ENCODE assay signal across 8 cellular contexts in the genomic region with DNA sequence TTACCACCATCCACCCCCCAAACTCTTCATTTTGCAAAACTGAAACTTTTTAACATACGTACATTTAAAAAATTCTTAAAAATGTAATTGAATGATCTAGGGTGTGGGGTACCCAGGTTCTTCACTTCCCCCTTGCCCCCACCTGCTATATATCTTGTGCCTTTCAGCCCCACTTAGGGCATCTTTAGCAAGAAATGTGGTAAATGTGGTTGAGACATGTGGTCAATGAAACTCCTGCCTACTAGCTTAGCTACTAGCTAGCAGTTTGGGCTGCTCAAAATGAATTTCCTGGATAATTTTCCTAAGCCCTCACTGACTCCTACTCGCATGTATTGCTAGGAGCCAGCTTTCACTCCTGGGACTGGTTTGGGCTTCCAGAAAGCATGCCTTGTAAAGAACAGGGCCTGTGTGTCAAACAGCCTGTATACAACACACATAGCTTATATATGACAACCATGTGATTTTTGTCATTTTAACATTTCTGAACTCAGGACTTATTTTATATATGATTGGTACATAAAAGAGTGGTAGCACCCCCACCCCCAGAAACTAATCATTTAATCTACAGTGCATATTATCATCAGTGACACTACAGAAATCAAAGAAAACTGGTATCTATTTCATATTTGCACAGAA.
DNase-seq lines count a peak whose midpoint lies in the region; ATAC-seq and TF ChIP-seq lines count a peak whose summit lies in the region.
"Had no signal": no experiment of that assay in that cellular context is flagged by ENCODE, and none has a peak within 500 bp of the region (broad histone marks: within the 10 kb centered on the region; RNA-seq: fewer than 3 reads in every experiment).

No MANE protein-coding gene starts in this region.

- H2AFZ ChIP-seq in smooth muscle cell (ENCODE audit: low read depth), result no peak overlapping the region

- no peaks in the 10 kb centered on the region for H3K9me3 ChIP-seq in smooth muscle cell (replicated peaks; ENCODE audit: low read depth)

- H3K9me3 Mint-ChIP-seq in endothelial cell (ENCODE audit: unreplicated experiment) (no peaks in the 10 kb centered on the region), glutamatergic neuron (ENCODE audit: unreplicated experiment) (no peaks in the 10 kb centered on the region)

- H3K79me2 ChIP-seq in smooth muscle cell (ENCODE audit: low read depth), result peaks cover 39% of the 10 kb centered on the region

- H3K9ac ChIP-seq in smooth muscle cell (ENCODE audit: low read depth), result no peak overlapping the region

- H3K4me1 Mint-ChIP-seq in endothelial cell (ENCODE audit: unreplicated experiment) (no peaks in the 10 kb centered on the region), glutamatergic neuron (ENCODE audit: low read depth, unreplicated experiment) (peaks cover 11% of the 10 kb centered on the region)

- no peaks in the 10 kb centered on the region for H3K4me1 ChIP-seq in smooth muscle cell (ENCODE audit: low read depth)

- H4K20me1 ChIP-seq in smooth muscle cell (ENCODE audit: low read depth), result peaks cover 66% of the 10 kb centered on the region

- no peaks in the 10 kb centered on the region for H3F3A ChIP-seq in smooth muscle cell (ENCODE audit: low read depth)

- 81% methylated on average over 2 of the region's 2 CpGs for WGBS in smooth muscle cell (ENCODE audit: low lambda C conversion rate)

- peak; percentile 81 for DNase-seq in MV-4-11 (lab: John Stamatoyannopoulos, UW)
- no peak for DNase-seq in smooth muscle cell (lab: John Stamatoyannopoulos, UW; ENCODE audit: unreplicated experiment)
- no peak for DNase-seq in stimulated activated naive CD4-positive, alpha-beta T cell (lab: John Stamatoyannopoulos, UW)
- DNase-seq in endothelial cell (ENCODE audit: low spot score), result no peak
- no peak for DNase-seq in glutamatergic neuron

- H3K27me3 Mint-ChIP-seq in endothelial cell (ENCODE audit: unreplicated experiment), result no peaks in the 10 kb centered on the region
- peaks cover 2% of the 10 kb centered on the region for H3K27me3 Mint-ChIP-seq in glutamatergic neuron (ENCODE audit: unreplicated experiment)

- TF ChIP-seq CTCF in smooth muscle cell (IDR thresholded peaks at IDR 0.05; ENCODE audit: borderline replicate concordance, insufficient read depth, poor library complexity, severe bottlenecking), result no peak
- TF ChIP-seq CTCF in endothelial cell (IDR thresholded peaks at IDR 0.05; ENCODE audit: unreplicated experiment), result no peak
- TF ChIP-seq CTCF in glutamatergic neuron (IDR thresholded peaks at IDR 0.05; ENCODE audit: partially characterized antibody, unreplicated experiment), result no peak

- H3K27me3 ChIP-seq in smooth muscle cell (ENCODE audit: low read depth), result no peaks in the 10 kb centered on the region

- H3K4me3 Mint-ChIP-seq in endothelial cell (ENCODE audit: unreplicated experiment) (no peak overlapping the region), glutamatergic neuron (ENCODE audit: unreplicated experiment) (no peak overlapping the region)

- no peak overlapping the region for H3K27ac Mint-ChIP-seq in endothelial cell (ENCODE audit: unreplicated experiment)
- H3K27ac Mint-ChIP-seq in glutamatergic neuron (ENCODE audit: unreplicated experiment), result no peak overlapping the region

- H3K36me3 Mint-ChIP-seq in endothelial cell (ENCODE audit: low read depth, unreplicated experiment) (no peaks in the 10 kb centered on the region), glutamatergic neuron (ENCODE audit: unreplicated experiment) (no peaks in the 10 kb centered on the region)

- peak; percentile 74 for ATAC-seq in GM19043 (IDR thresholded peaks at IDR 0.05; ENCODE audit: low read depth, unreplicated experiment)
- ATAC-seq in HG02884 (IDR thresholded peaks at IDR 0.05; ENCODE audit: unreplicated experiment), result peak; percentile 64
- ATAC-seq: SK-N-SH treated with all-trans-retinoic acid at 6 μM for 48 hours had no signal

- H3K4me2 ChIP-seq in smooth muscle cell, result peak overlapping the region; percentile 18

- H3K36me3 ChIP-seq in smooth muscle cell (ENCODE audit: low read depth), result peaks cover 5% of the 10 kb centered on the region

- H3K27ac ChIP-seq in smooth muscle cell (ENCODE audit: low read depth), result no peak overlapping the region

- no peak overlapping the region for H3K4me3 ChIP-seq in smooth muscle cell
